Comparison of ENCODE assay signal across 8 cellular contexts in genomic region chr22:36419177-36419911, GRCh38. TPM values are rescaled to one million over a fixed set of nuclear protein-coding genes. Genes with fewer than 3 reads are reported as not detected.
A peak's percentile ranks its signal among the peaks of the same experiment; 100 is the strongest.
DNase-seq lines count a peak whose midpoint lies in the region; ATAC-seq, FAIRE-seq and TF ChIP-seq lines count a peak whose summit lies in the region.

No MANE protein-coding gene starts in this region.

- H3K79me2 ChIP-seq in HepG2 (ENCODE audit: insufficient read depth, low read length) = no peaks in the 10 kb centered on the region

- CTCF ChIA-PET in HepG2 (lab: Yijun Ruan, JAX; ENCODE audit: low intra/inter-chr PET ratio, low total read pairs) = no interaction called here

- H3K4me1 ChIP-seq in BLaER1 treated with 17β-estradiol and CSF1 and Interleukin-3, amounts not matched to agents 10 nM and 100 nM = peaks cover 69 to 100% (median 95%) of the 10 kb centered on the region in 10 experiments
- peaks cover 83% of the 10 kb centered on the region for H3K4me1 ChIP-seq in HepG2 (ENCODE audit: insufficient read depth, low read length)

- FAIRE-seq in HepG2 (lab: Jason Lieb, UNC) = peak; percentile 99

- in situ Hi-C loops in HepG2 (cut with HindIII; ENCODE audit: extremely low pct_ligation_motif_present, low pct_unique_long_range_greater_than_20kb) = no loop called here

- POLR2A ChIA-PET in HepG2 (lab: Yijun Ruan, JAX) = interaction anchor here (0.6 to 6.4 kb wide), 29 partner anchors 8 to 131 kb away, joined by 3 to 151 read pairs (median 5); partner anchors contain the start of genes FOXRED2, MYH9 and TXN2

- H3K36me3 ChIP-seq in BLaER1 treated with 17β-estradiol and CSF1 and Interleukin-3, amounts not matched to agents 10 nM and 100 nM = no peaks in the 10 kb centered on the region
- H3K36me3 ChIP-seq in HepG2 (replicated peaks in 1 of 2; ENCODE audit: control insufficient read depth in 1 of 2, insufficient read depth in 2 of 2, low read length in 2 of 2) = no peaks in the 10 kb centered on the region

- H4K20me1 ChIP-seq in BLaER1 treated with 17β-estradiol and CSF1 and Interleukin-3, amounts not matched to agents 10 nM and 100 nM = no peaks in the 10 kb centered on the region
- H4K20me1 ChIP-seq in HepG2 (ENCODE audit: insufficient read depth, low read length) = no peaks in the 10 kb centered on the region

- H3K9ac ChIP-seq in BLaER1 treated with 17β-estradiol and CSF1 and Interleukin-3, amounts not matched to agents 10 nM and 100 nM = peak overlapping the region; percentile 40 to 82 (median 78); a peak in 21 of 22 replicates
- peak overlapping the region; percentile 75 for H3K9ac ChIP-seq in HepG2 (ENCODE audit: insufficient read depth, low read depth, low read length)

- H2AFZ ChIP-seq in HepG2 (ENCODE audit: low read length) = no peak overlapping the region

- no peaks in the 10 kb centered on the region for H3K27me3 ChIP-seq in BLaER1 treated with 17β-estradiol and CSF1 and Interleukin-3, amounts not matched to agents 10 nM and 100 nM
- H3K27me3 ChIP-seq in HL-60 (ENCODE audit: insufficient read depth, poor library complexity, severe bottlenecking) = no peaks in the 10 kb centered on the region
- H3K27me3 ChIP-seq in HepG2 (ENCODE audit: control insufficient read depth in 1 of 2, insufficient read depth in 2 of 2, low read length in 2 of 2) = no peaks in the 10 kb centered on the region

- no TSS peak for BruUV-seq in HepG2 (replicated peaks; lab: Mats Ljungman, UMichigan)

- H3K4me2 ChIP-seq in BLaER1 treated with 17β-estradiol and CSF1 and Interleukin-3, amounts not matched to agents 10 nM and 100 nM = peak overlapping the region; percentile 61 to 97 (median 84)
- H3K4me2 ChIP-seq in HepG2 (ENCODE audit: low read depth, low read length) = peak overlapping the region; percentile 80

- DNase-seq in HL-60 (ENCODE audit: low read depth in 1 of 2, low spot score in 1 of 2) (peak in 1 of 2 experiments; percentile 50), astrocyte of the hippocampus (ENCODE audit: low read depth, low spot score) (peak; percentile 65), HepG2 (ENCODE audit: low spot score) (peak; percentile 100), NCI-H345 treated with DMSO at 0.1 percent for 48 hours (lab: John Stamatoyannopoulos, UW; ENCODE audit: unreplicated experiment) (no peak)

- TF ChIP-seq EP300 in HepG2 (IDR thresholded peaks at IDR 0.05; ENCODE audit: low read depth in 2 of 2, low read length in 2 of 2) = peak; percentile 44 to 99; a peak in 3 of 4 replicates
- TF ChIP-seq EP300 in HepG2 (CRISPR knock-in tag; IDR thresholded peaks at IDR 0.05; ENCODE audit: borderline replicate concordance) = peak; percentile 98

- no peaks in the 10 kb centered on the region for H3K9me3 ChIP-seq in BLaER1 treated with 17β-estradiol and CSF1 and Interleukin-3, amounts not matched to agents 10 nM and 100 nM (replicated peaks in 1 of 11)
- H3K9me3 ChIP-seq in HepG2 (ENCODE audit: low read length) = no peaks in the 10 kb centered on the region

- peak overlapping the region in 8 of 10 experiments; percentile 6 to 46 (median 24); a peak in 6 of 20 replicates for H3K4me3 ChIP-seq in BLaER1 treated with 17β-estradiol and CSF1 and Interleukin-3, amounts not matched to agents 10 nM and 100 nM
- no peak overlapping the region for H3K4me3 ChIP-seq in HL-60 (replicated peaks; ENCODE audit: insufficient read depth, low read length)
- H3K4me3 ChIP-seq in HepG2 (replicated peaks in 1 of 3; ENCODE audit: insufficient read depth in 1 of 3, low read depth in 2 of 3, low read length in 3 of 3) = peak overlapping the region in 2 of 3 experiments; percentile 49 to 53; a peak in 5 of 6 replicates

- peak; percentile 49 for TF ChIP-seq RAD21 in HepG2 (CRISPR knock-in tag; IDR thresholded peaks at IDR 0.05)

- TF ChIP-seq CTCF in HL-60 (IDR thresholded peaks at IDR 0.05; ENCODE audit: insufficient read depth, low read length) (no peak), HepG2 (CRISPR knock-in tag; IDR thresholded peaks at IDR 0.05) (peak; percentile 34)

- intact Hi-C loops in HepG2 (cut with micrococcal nuclease; ENCODE audit: unreplicated experiment) = loop anchor here (1.0 kb wide), 2 partner anchors 8 to 14 kb away; no protein-coding TSS in a partner anchor

- ATAC-seq in HepG2 = peak; percentile 88
- ATAC-seq in HG03280 (IDR thresholded peaks at IDR 0.05; ENCODE audit: unreplicated experiment) = no peak
- ATAC-seq in HG03108 (IDR thresholded peaks at IDR 0.05; ENCODE audit: unreplicated experiment) = no peak

- WGBS in HepG2 (ENCODE audit: low lambda C conversion rate) = under 1% methylated on average over 13 of the region's 13 CpGs

- peak; percentile 48 to 57; a peak in 3 of 4 replicates for TF ChIP-seq POLR2A in HepG2 (IDR thresholded peaks at IDR 0.05; ENCODE audit: insufficient read depth in 1 of 2, low read depth in 2 of 2, low read length in 2 of 2)

- H3K27ac ChIP-seq in BLaER1 treated with 17β-estradiol and CSF1 and Interleukin-3, amounts not matched to agents 10 nM and 100 nM = peak overlapping the region in 10 of 11 experiments; percentile 38 to 98 (median 88); a peak in 20 of 22 replicates
- H3K27ac ChIP-seq in HL-60 (replicated peaks) (peak overlapping the region; percentile 32), HepG2 (ENCODE audit: extremely low read length, insufficient read depth, low read length) (peak overlapping the region; percentile 88), temporal lobe (ENCODE audit: low read depth, low read length) (peak overlapping the region; percentile 3)

TF ChIP-seq in HepG2, 621 proteins besides CTCF, POLR2A, EP300 and RAD21 (continues in another document):
- TF ChIP-seq ZNF678 (CRISPR knock-in tag; IDR thresholded peaks at IDR 0.05) (no peak; the same call in 1 of the 2 replicates), ZNF589 (CRISPR knock-in tag; conservative IDR thresholded peaks at IDR 0.05) (no peak), PAWR (CRISPR knock-in tag; IDR thresholded peaks at IDR 0.05; ENCODE audit: borderline replicate concordance) (no peak), FOXJ3 (CRISPR knock-in tag; IDR thresholded peaks at IDR 0.05; ENCODE audit: borderline replicate concordance) (peak; percentile 98), ELF1 (CRISPR knock-in tag; IDR thresholded peaks at IDR 0.05) (peak; percentile 74), ZSCAN29 (CRISPR knock-in tag; conservative IDR thresholded peaks at IDR 0.05) (peak; percentile 73; the same call in 1 of the 2 replicates), THAP8 (CRISPR knock-in tag; IDR thresholded peaks at IDR 0.05; ENCODE audit: borderline replicate concordance) (no peak), HDAC1 (CRISPR knock-in tag; IDR thresholded peaks at IDR 0.05) (peak; percentile 84; the same call in 1 of the 2 replicates), ZMYM4 (CRISPR knock-in tag; IDR thresholded peaks at IDR 0.05) (peak; percentile 65), PBX3 (CRISPR knock-in tag; IDR thresholded peaks at IDR 0.05; ENCODE audit: borderline replicate concordance) (no peak)
- TF ChIP-seq, protein P1, sequence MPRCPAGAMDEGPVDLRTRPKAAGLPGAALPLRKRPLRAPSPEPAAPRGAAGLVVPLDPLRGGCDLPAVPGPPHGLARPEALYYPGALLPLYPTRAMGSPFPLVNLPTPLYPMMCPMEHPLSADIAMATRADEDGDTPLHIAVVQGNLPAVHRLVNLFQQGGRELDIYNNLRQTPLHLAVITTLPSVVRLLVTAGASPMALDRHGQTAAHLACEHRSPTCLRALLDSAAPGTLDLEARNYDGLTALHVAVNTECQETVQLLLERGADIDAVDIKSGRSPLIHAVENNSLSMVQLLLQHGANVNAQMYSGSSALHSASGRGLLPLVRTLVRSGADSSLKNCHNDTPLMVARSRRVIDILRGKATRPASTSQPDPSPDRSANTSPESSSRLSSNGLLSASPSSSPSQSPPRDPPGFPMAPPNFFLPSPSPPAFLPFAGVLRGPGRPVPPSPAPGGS (CRISPR knock-in tag; IDR thresholded peaks at IDR 0.05) = peak; percentile 71; the same call in 1 of the 2 replicates

RNA-seq across cellular contexts. Expression of gene MYH9, which starts 31.6 kb away (rescaled TPM):
- total RNA-seq in HepG2 (2016; rRNA removed; fragmentation: Illumina TruSeq; extraction: Trizol) (98.5 and 125 TPM in 2 replicates), temporal lobe (31.0 TPM)
- 28.5 and 28.7 TPM in 2 replicates for total RNA-seq in HepG2 (2016; cell fraction: cytosol; rRNA removed; fragmentation: Illumina TruSeq; extraction: Trizol; ENCODE audit: low read depth)
- total RNA-seq in HepG2 (2016; cell fraction: insoluble cytoplasmic fraction; rRNA removed; fragmentation: Illumina TruSeq; extraction: Trizol) = 92.9 and 102 TPM in 2 replicates
- 39.3 and 47.1 TPM in 2 replicates for total RNA-seq in HepG2 (2016; cell fraction: membrane; rRNA removed; fragmentation: Illumina TruSeq; extraction: Trizol)
- total RNA-seq in HepG2 (2016; cell fraction: nucleus; rRNA removed; fragmentation: Illumina TruSeq; extraction: Trizol) = 73.0 and 81.6 TPM in 2 replicates
- polyA plus RNA-seq in HepG2 (2011; rRNA removed) = 50.7 and 60.6 TPM in 2 replicates
- 31.6 and 39.3 TPM in 2 replicates for polyA plus RNA-seq in HepG2 (2011; cell fraction: cytosol; rRNA removed)
- polyA plus RNA-seq in HepG2 (2011; cell fraction: nucleus; rRNA removed) = 68.4 and 91.3 TPM in 2 replicates
- polyA plus RNA-seq in HepG2 (2012) = 88.3 and 93.4 TPM in 2 replicates
- polyA plus RNA-seq in HepG2 (2016; cell fraction: cytosol; fragmentation: Illumina TruSeq; extraction: Trizol; ENCODE audit: low read depth) = 3.6 and 4.2 TPM in 2 replicates
- 72.0 and 110 TPM in 2 replicates for polyA plus RNA-seq in HepG2 (2016; cell fraction: insoluble cytoplasmic fraction; fragmentation: Illumina TruSeq; extraction: Trizol; ENCODE audit: low read depth)
- 8.1 and 11.6 TPM in 2 replicates for polyA plus RNA-seq in HepG2 (2016; cell fraction: membrane; fragmentation: Illumina TruSeq; extraction: Trizol; ENCODE audit: low read depth)
- 106 and 113 TPM in 2 replicates for polyA plus RNA-seq in HepG2 (2016; cell fraction: nucleus; fragmentation: Illumina TruSeq; extraction: Trizol; ENCODE audit: insufficient read depth, low read depth)
- 124 and 180 TPM in 2 replicates for polyA minus RNA-seq in HepG2 (2011; rRNA and poly(A)+ RNA removed; ENCODE audit: low replicate concordance)
- polyA minus RNA-seq in HepG2 (2011; cell fraction: cytosol; rRNA and poly(A)+ RNA removed) = 125 and 176 TPM in 2 replicates
- 61.9 and 97.5 TPM in 2 replicates for polyA minus RNA-seq in HepG2 (2011; cell fraction: nucleus; rRNA and poly(A)+ RNA removed)

Comparison
In these comparisons a context has a peak if more than half of its experiments do, and no peak if none do; other contexts are left out.
1. H3K27ac ChIP-seq: peak in every context shown above with its lines; median percentile 88 in HepG2; 88 in BLaER1 treated with 17β-estradiol and CSF1 and Interleukin-3, amounts not matched to agents 10 nM and 100 nM; 32 in HL-60; 3 in temporal lobe.